8 cellular contexts compared by ENCODE assay signal in the genomic region with DNA sequence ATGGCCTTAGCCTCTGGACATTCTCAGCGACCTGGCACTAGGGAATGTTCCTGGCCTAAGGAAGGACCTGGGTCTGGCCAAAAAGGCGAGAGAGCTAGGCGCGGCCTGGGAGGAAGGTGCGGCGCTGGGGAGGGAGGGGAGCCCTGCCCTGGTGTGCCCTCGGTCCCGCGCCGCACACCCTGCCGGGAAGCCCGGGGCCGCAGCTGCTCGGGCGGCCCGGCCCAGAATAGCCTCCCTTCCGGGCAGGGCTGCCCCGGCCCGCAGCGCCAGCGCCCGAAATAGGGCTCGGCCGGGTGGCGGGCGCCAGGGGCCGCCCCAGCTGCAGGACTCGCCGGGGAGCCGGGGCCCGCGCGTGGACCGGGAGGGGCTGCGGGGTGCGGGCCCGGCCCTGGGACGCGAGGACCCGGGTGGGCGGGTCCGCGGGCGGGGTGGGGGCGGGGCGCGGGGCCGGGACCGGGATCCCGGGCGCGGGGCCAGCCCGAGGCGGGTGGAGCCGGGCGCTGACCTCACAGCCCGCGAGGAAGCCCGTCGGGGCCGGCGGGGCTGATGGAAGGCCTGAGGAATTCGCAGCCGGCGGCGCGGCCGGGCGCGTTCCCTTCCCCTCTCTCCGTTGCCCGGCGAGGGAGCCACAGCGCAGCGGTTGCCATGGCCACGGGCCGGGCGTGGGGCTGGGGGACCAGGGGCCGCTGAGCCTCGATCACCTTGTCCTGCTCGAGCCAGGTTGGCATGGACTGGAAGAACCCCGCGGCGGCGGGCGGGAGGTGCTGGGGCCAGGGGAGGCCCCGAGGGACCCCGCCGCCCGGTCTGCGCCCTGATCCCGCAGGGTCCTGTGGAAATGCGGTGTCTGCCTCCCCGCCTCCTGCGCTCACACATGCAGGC. TPM values are rescaled to one million over a fixed set of nuclear protein-coding genes. Genes with fewer than 3 reads are reported as not detected.
A peak's percentile ranks its signal among the peaks of the same experiment; 100 is the strongest.
DNase-seq lines count a peak whose midpoint lies in the region; ATAC-seq and TF ChIP-seq lines count a peak whose summit lies in the region.

No MANE protein-coding gene starts in this region.

- no peaks in the 10 kb centered on the region for H3K79me2 ChIP-seq in neural cell (replicated peaks; ENCODE audit: insufficient read depth, low read length)

- no peak overlapping the region for H2AFZ ChIP-seq in neural cell (ENCODE audit: low read depth, low read length)

- TF ChIP-seq CTCF in AG09309 (IDR thresholded peaks at IDR 0.05; ENCODE audit: control insufficient read depth, insufficient read depth, low read depth, low read length, missing control alignments), result no peak
- TF ChIP-seq CTCF in glutamatergic neuron (IDR thresholded peaks at IDR 0.05; ENCODE audit: partially characterized antibody, unreplicated experiment), result no peak
- TF ChIP-seq CTCF in neural cell (IDR thresholded peaks at IDR 0.05; ENCODE audit: poor library complexity, severe bottlenecking), result no peak

- peaks cover 3% of the 10 kb centered on the region; the same call in 1 of the 2 replicates for H3K27me3 ChIP-seq in HAP-1 (ENCODE audit: low read depth)
- peaks cover 8% of the 10 kb centered on the region for H3K27me3 ChIP-seq in neural cell (ENCODE audit: insufficient read depth, low read depth, low read length)

- H3K4me3 Mint-ChIP-seq in glutamatergic neuron (ENCODE audit: unreplicated experiment), result no peak overlapping the region

- no peaks in the 10 kb centered on the region for H3K9me2 ChIP-seq in neural cell (ENCODE audit: insufficient read depth, low read length)

- H3K4me1 Mint-ChIP-seq in glutamatergic neuron (ENCODE audit: low read depth, unreplicated experiment), result peaks cover 3% of the 10 kb centered on the region

- peaks cover 4% of the 10 kb centered on the region for H3K4me1 ChIP-seq in HAP-1

- H3K4me3 ChIP-seq in AG09309 (ENCODE audit: control insufficient read depth, low read depth, low read length), result peak overlapping the region; percentile 35
- H3K4me3 ChIP-seq in HAP-1, result peak overlapping the region; percentile 20
- H3K4me3 ChIP-seq in neural cell (ENCODE audit: low read length), result peak overlapping the region; percentile 35

- DNase-seq in AG09309 (ENCODE audit: low read depth) (no peak), HAP-1 (ENCODE audit: low spot score in 2 of 2) (peak in 1 of 2 experiments; percentile 62), glutamatergic neuron (peak; percentile 65), DMS79 (lab: John Stamatoyannopoulos, UW) (no peak), DMS114 treated with DMSO at 0.1 percent for 48 hours (lab: John Stamatoyannopoulos, UW; ENCODE audit: unreplicated experiment) (no peak)
- DNase-seq in activated naive CD4-positive, alpha-beta T cell treated with anti-CD3 and anti-CD28 coated beads, Interleukin-2, amount 50 U/mL, for 72 hours (ENCODE audit: low spot score in 2 of 2), result no peak

- H3K27me3 Mint-ChIP-seq in glutamatergic neuron (ENCODE audit: unreplicated experiment), result peaks cover 2% of the 10 kb centered on the region

- no peaks in the 10 kb centered on the region for H3K36me3 Mint-ChIP-seq in activated naive CD4-positive, alpha-beta T cell treated with anti-CD3 and anti-CD28 coated beads, Interleukin-2, amount 50 U/mL, for 72 hours
- H3K36me3 Mint-ChIP-seq in glutamatergic neuron (ENCODE audit: unreplicated experiment), result no peaks in the 10 kb centered on the region

- TF ChIP-seq EP300 in neural cell (conservative IDR thresholded peaks at IDR 0.05; ENCODE audit: poor library complexity, severe bottlenecking), result no peak

- in situ Hi-C loops in HAP-1 (cut with MboI; ENCODE audit: low sequenced_read_pairs), result no loop called here

- H3K27ac ChIP-seq in neural cell (ENCODE audit: low read length), result no peak overlapping the region

- H3K9ac ChIP-seq in neural cell (ENCODE audit: low read length), result no peak overlapping the region

- no peaks in the 10 kb centered on the region for H4K20me1 ChIP-seq in neural cell (ENCODE audit: insufficient read depth)

- H3F3A ChIP-seq in neural cell (ENCODE audit: insufficient read depth, low read length, poor library complexity, severe bottlenecking), result no peaks in the 10 kb centered on the region

- H3K9me3 ChIP-seq in HAP-1 (no peaks in the 10 kb centered on the region), neural cell (ENCODE audit: low read length) (no peaks in the 10 kb centered on the region)

- H3K27ac Mint-ChIP-seq in activated naive CD4-positive, alpha-beta T cell treated with anti-CD3 and anti-CD28 coated beads, Interleukin-2, amount 50 U/mL, for 72 hours, result no peak overlapping the region
- H3K27ac Mint-ChIP-seq in glutamatergic neuron (ENCODE audit: unreplicated experiment), result no peak overlapping the region

- ATAC-seq in activated naive CD4-positive, alpha-beta T cell treated with anti-CD3 and anti-CD28 coated beads, Interleukin-2, amount 50 U/mL, for 72 hours, result peak; percentile 20 to 21
- ATAC-seq in HG03460 (IDR thresholded peaks at IDR 0.05; ENCODE audit: unreplicated experiment), result no peak

- no peak overlapping the region for H3K4me2 ChIP-seq in neural cell (ENCODE audit: low read length)

- TF ChIP-seq RAD21 in neural cell (conservative IDR thresholded peaks at IDR 0.05), result no peak

- H3K9me3 Mint-ChIP-seq in activated naive CD4-positive, alpha-beta T cell treated with anti-CD3 and anti-CD28 coated beads, Interleukin-2, amount 50 U/mL, for 72 hours, result no peaks in the 10 kb centered on the region
- H3K9me3 Mint-ChIP-seq in glutamatergic neuron (ENCODE audit: unreplicated experiment), result peaks cover under 1% of the 10 kb centered on the region

- H3K36me3 ChIP-seq in HAP-1 (replicated peaks), result no peaks in the 10 kb centered on the region
- no peaks in the 10 kb centered on the region for H3K36me3 ChIP-seq in neural cell (ENCODE audit: insufficient read depth, low read length)

TF ChIP-seq in neural cell, 6 proteins besides CTCF, POLR2A, EP300 and RAD21:
- no peak for TF ChIP-seq TAF1 (IDR thresholded peaks at IDR 0.05; ENCODE audit: low read depth)
- TF ChIP-seq EZH2 (IDR thresholded peaks at IDR 0.05; ENCODE audit: borderline replicate concordance, insufficient read depth, low read length, poor library complexity, severe bottlenecking), result no peak
- TF ChIP-seq MXI1 (conservative IDR thresholded peaks at IDR 0.05; ENCODE audit: poor library complexity, severe bottlenecking), result no peak
- TF ChIP-seq POLR2AphosphoS5 (IDR thresholded peaks at IDR 0.05), result no peak
- TF ChIP-seq, protein P1, sequence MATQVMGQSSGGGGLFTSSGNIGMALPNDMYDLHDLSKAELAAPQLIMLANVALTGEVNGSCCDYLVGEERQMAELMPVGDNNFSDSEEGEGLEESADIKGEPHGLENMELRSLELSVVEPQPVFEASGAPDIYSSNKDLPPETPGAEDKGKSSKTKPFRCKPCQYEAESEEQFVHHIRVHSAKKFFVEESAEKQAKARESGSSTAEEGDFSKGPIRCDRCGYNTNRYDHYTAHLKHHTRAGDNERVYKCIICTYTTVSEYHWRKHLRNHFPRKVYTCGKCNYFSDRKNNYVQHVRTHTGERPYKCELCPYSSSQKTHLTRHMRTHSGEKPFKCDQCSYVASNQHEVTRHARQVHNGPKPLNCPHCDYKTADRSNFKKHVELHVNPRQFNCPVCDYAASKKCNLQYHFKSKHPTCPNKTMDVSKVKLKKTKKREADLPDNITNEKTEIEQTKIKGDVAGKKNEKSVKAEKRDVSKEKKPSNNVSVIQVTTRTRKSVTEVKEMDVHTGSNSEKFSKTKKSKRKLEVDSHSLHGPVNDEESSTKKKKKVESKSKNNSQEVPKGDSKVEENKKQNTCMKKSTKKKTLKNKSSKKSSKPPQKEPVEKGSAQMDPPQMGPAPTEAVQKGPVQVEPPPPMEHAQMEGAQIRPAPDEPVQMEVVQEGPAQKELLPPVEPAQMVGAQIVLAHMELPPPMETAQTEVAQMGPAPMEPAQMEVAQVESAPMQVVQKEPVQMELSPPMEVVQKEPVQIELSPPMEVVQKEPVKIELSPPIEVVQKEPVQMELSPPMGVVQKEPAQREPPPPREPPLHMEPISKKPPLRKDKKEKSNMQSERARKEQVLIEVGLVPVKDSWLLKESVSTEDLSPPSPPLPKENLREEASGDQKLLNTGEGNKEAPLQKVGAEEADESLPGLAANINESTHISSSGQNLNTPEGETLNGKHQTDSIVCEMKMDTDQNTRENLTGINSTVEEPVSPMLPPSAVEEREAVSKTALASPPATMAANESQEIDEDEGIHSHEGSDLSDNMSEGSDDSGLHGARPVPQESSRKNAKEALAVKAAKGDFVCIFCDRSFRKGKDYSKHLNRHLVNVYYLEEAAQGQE (IDR thresholded peaks at IDR 0.05; ENCODE audit: borderline replicate concordance), result no peak
- no peak for TF ChIP-seq SMC3 (conservative IDR thresholded peaks at IDR 0.05; ENCODE audit: poor library complexity)
TF ChIP-seq in neural cell: peak in this region for 0.

RNA-seq across cellular contexts. Expression of a gene that starts 18.1 kb away (rescaled TPM):
- total RNA-seq in activated naive CD4-positive, alpha-beta T cell treated with anti-CD3 and anti-CD28 coated beads, Interleukin-2, amount 50 U/mL, for 72 hours, result 100 to 1,000 TPM; 179 to 182 TPM
- 3.1 TPM for total RNA-seq in glutamatergic neuron (ENCODE audit: unreplicated experiment)
- polyA plus RNA-seq in neural cell, result 5.4 and 7.1 TPM in 2 replicates
- polyA minus RNA-seq in neural cell, result 14.9 and 17.3 TPM in 2 replicates

RNA-seq across cellular contexts. Expression of a gene that starts 36.7 kb away (rescaled TPM):
- 100 to 1,000 TPM in 1 of 2 donors, 10 to 100 TPM in 1; 63.5 to 122 TPM for total RNA-seq in activated naive CD4-positive, alpha-beta T cell treated with anti-CD3 and anti-CD28 coated beads, Interleukin-2, amount 50 U/mL, for 72 hours
- 50.2 TPM for total RNA-seq in glutamatergic neuron (ENCODE audit: unreplicated experiment)
- 65.7 and 81.8 TPM in 2 replicates for polyA plus RNA-seq in neural cell
- 61.6 and 64.1 TPM in 2 replicates for polyA minus RNA-seq in neural cell

Comparison
In these comparisons a context has a peak if more than half of its experiments do, and no peak if none do; other contexts are left out.
1. RNA of a gene that starts 18.1 kb away (total RNA-seq): 179 to 182 TPM in activated naive CD4-positive, alpha-beta T cell treated with anti-CD3 and anti-CD28 coated beads, Interleukin-2, amount 50 U/mL, for 72 hours; 3.1 TPM in glutamatergic neuron (single experiment); every median in the first group is over 10 times any median in the second.
2. Peak in every context shown above with its lines, with median percentiles within 50 percentile points of each other: H3K4me3 ChIP-seq.